In genomic region chr1:173669491-173669941, GRCh38 we compare ENCODE assay signal across 8 cellular contexts. TPM values are rescaled to one million over a fixed set of nuclear protein-coding genes. Genes with fewer than 3 reads are reported as not detected.
A peak's percentile ranks its signal among the peaks of the same experiment; 100 is the strongest.
DNase-seq lines count a peak whose midpoint lies in the region; ATAC-seq and TF ChIP-seq lines count a peak whose summit lies in the region.

TSS of gene ANKRD45 (minus strand) at chr1:173669851. CDS start at chr1:173659418, 10,433 bp downstream.

- H3K36me3 ChIP-seq in ACC112 (ENCODE audit: insufficient read depth, low read length): no peaks in the 10 kb centered on the region
- no peaks in the 10 kb centered on the region for H3K36me3 ChIP-seq in H7 (replicated peaks; ENCODE audit: control insufficient read depth, insufficient read depth, low read length)
- H3K36me3 ChIP-seq in ovary: no peaks in the 10 kb centered on the region

- TF ChIP-seq CTCF in ovary (IDR thresholded peaks at IDR 0.05): no peak

- H2AFZ ChIP-seq in ACC112 (ENCODE audit: low read length, unreplicated experiment): peak within 1 kb of the TSS; percentile 45

- no peak for TF ChIP-seq EP300 in ovary (IDR thresholded peaks at IDR 0.05)

- peak within 1 kb of the TSS; percentile 81 for H3K4me3 ChIP-seq in ACC112 (ENCODE audit: low read depth, low read length)
- peak within 1 kb of the TSS; percentile 54 for H3K4me3 ChIP-seq in H7 (ENCODE audit: insufficient read depth, low read depth, low read length)
- peak within 1 kb of the TSS; percentile 39 for H3K4me3 ChIP-seq in ovary

- H3K27ac ChIP-seq in ACC112 (ENCODE audit: low read depth, low read length) (no peak within 1 kb of the TSS), ovary (no peak within 1 kb of the TSS)

- H3K79me2 ChIP-seq in ACC112 (ENCODE audit: control insufficient read depth, insufficient read depth, low read length, unreplicated experiment): no peaks in the 10 kb centered on the region

- H3K4me1 ChIP-seq in ACC112 (ENCODE audit: control insufficient read depth, insufficient read depth, low read length, unreplicated experiment) (peaks cover 4% of the 10 kb centered on the region), ovary (ENCODE audit: insufficient read depth) (no peaks in the 10 kb centered on the region)

- no peaks in the 10 kb centered on the region for H3K9me3 ChIP-seq in ovary

- no peak for TF ChIP-seq POLR2A in ovary (IDR thresholded peaks at IDR 0.05)

- DNase-seq in H7: peak; percentile 77
- peak; percentile 60 for DNase-seq in activated CD8-positive, alpha-beta memory T cell treated with anti-CD3 and anti-CD28 coated beads, Interleukin-2, amount 50 U/mL, for 48 hours
- peak; percentile 10 for DNase-seq in germinal center (ENCODE audit: low spot score)
- DNase-seq in ovary: peak; percentile 43 to 79 (median 49)
- no peak for DNase-seq in NCI-H446 (lab: John Stamatoyannopoulos, UW)
- no peak for DNase-seq in NCI-H1694 (lab: John Stamatoyannopoulos, UW)

- ATAC-seq in GM21515 (IDR thresholded peaks at IDR 0.05; ENCODE audit: unreplicated experiment): no peak

- H3K27me3 ChIP-seq in ACC112 (ENCODE audit: insufficient read depth, low read length) (no peaks in the 10 kb centered on the region), H7 (ENCODE audit: control insufficient read depth, insufficient read depth, low read length) (peaks cover 6% of the 10 kb centered on the region; the same call in 1 of the 2 replicates), ovary (no peaks in the 10 kb centered on the region)

- intact Hi-C loops in ovary (cut with DNase I): no loop called here

- 1 to 2% (median 1%) methylated on average over 33 of the region's 33 CpGs for WGBS in ovary, 3 donors

RNA-seq across cellular contexts. Expression of gene ANKRD45, which starts in this region (rescaled TPM):
- total RNA-seq in H7 (2014; rRNA removed; shearing (Covaris generic)): 0.45 and 0.55 TPM in 2 replicates
- total RNA-seq in ovary: 1 to 10 TPM in 4 of 7 donors, under 1 TPM in 3; 0.30 to 7.1 (median 2.5) TPM
- 1 to 10 TPM in 1 of 2 donors, under 1 TPM in 1; 0.91 to 2.6 TPM for polyA plus RNA-seq in ovary

Comparison
In these comparisons a context has a peak if more than half of its experiments do, and no peak if none do; other contexts are left out.
1. Peak in DNase-seq and H3K4me3 ChIP-seq in H7; RNA of the gene not detected or under 1 TPM.
2. DNase-seq: peak in activated CD8-positive, alpha-beta memory T cell treated with anti-CD3 and anti-CD28 coated beads, Interleukin-2, amount 50 U/mL, for 48 hours (single experiment), germinal center (single experiment) and ovary (5 of 5); none in NCI-H446 (0 of 2) and NCI-H1694 (single experiment).
3. Peak in every context shown above with its lines, with median percentiles within 50 percentile points of each other: H3K4me3 ChIP-seq.